In the genomic region with DNA sequence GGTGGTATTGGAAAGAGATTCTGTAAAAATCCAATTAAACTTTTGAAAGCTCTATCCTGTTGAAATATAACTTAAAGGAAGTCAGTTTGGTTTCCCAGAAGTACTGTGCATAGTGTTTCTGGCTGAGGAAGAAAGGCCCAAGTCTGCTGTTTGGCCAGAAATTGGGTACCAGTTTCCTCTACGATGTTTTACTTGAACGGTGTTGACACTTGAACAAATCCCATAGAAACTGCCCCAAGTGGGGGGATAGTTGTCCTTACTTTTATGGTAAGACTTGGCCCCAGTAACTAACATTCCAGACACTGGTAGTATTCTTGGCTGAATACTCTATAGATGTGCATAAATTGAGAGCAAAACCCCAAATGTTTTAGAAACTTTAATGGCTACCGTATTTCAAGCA, we compare ENCODE assay signal across 1 cellular context.
TF ChIP-seq lines count a peak whose summit lies in the region.

No MANE protein-coding gene starts in this region.

TF ChIP-seq in A549, 52 proteins besides CTCF, POLR2A, EP300 and RAD21 (continued from another document):
- TF ChIP-seq, protein P1, sequence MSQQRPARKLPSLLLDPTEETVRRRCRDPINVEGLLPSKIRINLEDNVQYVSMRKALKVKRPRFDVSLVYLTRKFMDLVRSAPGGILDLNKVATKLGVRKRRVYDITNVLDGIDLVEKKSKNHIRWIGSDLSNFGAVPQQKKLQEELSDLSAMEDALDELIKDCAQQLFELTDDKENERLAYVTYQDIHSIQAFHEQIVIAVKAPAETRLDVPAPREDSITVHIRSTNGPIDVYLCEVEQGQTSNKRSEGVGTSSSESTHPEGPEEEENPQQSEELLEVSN (IDR thresholded peaks at IDR 0.05; ENCODE audit: borderline replicate concordance, low read depth) = no peak
- TF ChIP-seq CHD2 (IDR thresholded peaks at IDR 0.05; ENCODE audit: low read length, partially characterized antibody) (no peak), RCOR1 (IDR thresholded peaks at IDR 0.05; ENCODE audit: low read depth, low read length) (no peak), RFX5 (IDR thresholded peaks at IDR 0.05) (no peak), HOXB13 (CRISPR knock-in tag; IDR thresholded peaks at IDR 0.05; ENCODE audit: low read depth) (no peak), KDM5A (IDR thresholded peaks at IDR 0.05) (no peak), MYC (IDR thresholded peaks at IDR 0.05; ENCODE audit: borderline replicate concordance, low read length) (no peak), FOXS1 (CRISPR knock-in tag; IDR thresholded peaks at IDR 0.05) (no peak), HDAC2 (IDR thresholded peaks at IDR 0.05) (no peak), EHF (CRISPR knock-in tag; IDR thresholded peaks at IDR 0.05) (no peak), EHMT2 (IDR thresholded peaks at IDR 0.05; ENCODE audit: low read depth) (no peak)
- TF ChIP-seq, protein P2, sequence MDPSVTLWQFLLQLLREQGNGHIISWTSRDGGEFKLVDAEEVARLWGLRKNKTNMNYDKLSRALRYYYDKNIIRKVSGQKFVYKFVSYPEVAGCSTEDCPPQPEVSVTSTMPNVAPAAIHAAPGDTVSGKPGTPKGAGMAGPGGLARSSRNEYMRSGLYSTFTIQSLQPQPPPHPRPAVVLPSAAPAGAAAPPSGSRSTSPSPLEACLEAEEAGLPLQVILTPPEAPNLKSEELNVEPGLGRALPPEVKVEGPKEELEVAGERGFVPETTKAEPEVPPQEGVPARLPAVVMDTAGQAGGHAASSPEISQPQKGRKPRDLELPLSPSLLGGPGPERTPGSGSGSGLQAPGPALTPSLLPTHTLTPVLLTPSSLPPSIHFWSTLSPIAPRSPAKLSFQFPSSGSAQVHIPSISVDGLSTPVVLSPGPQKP (IDR thresholded peaks at IDR 0.05; ENCODE audit: low read depth, low read length) = no peak
- TF ChIP-seq, protein P3, sequence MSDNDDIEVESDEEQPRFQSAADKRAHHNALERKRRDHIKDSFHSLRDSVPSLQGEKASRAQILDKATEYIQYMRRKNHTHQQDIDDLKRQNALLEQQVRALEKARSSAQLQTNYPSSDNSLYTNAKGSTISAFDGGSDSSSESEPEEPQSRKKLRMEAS (IDR thresholded peaks at IDR 0.05) = no peak
